Comparison of ENCODE assay signal across 2 cellular contexts in the genomic region with DNA sequence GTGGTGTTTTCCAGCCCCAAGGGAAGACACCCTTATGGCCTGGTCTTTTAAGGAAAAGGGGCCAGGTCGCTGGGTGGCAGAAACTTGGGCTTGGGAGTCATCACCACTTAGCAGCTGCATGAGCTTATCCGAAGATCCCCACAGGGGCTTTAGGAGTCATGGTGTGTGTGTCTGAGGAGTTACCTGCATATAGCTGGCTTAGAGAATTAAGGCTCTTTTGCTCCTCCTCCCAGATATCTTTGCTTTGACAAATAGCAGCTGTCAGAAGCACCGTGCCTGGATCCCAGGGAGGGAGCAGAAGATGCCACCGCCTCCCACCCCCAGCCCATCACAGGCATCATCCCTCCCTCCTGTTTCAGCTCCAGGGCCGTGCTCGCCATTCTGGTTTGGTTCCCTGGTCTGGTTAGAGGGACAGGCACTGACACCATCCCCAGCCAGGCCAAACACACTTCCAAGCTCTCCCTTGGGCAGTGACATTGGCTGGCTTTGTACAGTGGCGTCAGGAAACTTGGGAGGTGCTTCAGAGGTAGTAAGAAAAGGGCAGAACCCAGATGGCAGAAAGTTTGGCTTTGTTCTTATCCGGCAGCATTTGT.
TF ChIP-seq lines count a peak whose summit lies in the region.

No MANE protein-coding gene starts in this region.

TF ChIP-seq in SK-N-SH, 30 proteins besides CTCF, POLR2A, EP300 and RAD21 (continued from another document):
- TF ChIP-seq, protein P1, sequence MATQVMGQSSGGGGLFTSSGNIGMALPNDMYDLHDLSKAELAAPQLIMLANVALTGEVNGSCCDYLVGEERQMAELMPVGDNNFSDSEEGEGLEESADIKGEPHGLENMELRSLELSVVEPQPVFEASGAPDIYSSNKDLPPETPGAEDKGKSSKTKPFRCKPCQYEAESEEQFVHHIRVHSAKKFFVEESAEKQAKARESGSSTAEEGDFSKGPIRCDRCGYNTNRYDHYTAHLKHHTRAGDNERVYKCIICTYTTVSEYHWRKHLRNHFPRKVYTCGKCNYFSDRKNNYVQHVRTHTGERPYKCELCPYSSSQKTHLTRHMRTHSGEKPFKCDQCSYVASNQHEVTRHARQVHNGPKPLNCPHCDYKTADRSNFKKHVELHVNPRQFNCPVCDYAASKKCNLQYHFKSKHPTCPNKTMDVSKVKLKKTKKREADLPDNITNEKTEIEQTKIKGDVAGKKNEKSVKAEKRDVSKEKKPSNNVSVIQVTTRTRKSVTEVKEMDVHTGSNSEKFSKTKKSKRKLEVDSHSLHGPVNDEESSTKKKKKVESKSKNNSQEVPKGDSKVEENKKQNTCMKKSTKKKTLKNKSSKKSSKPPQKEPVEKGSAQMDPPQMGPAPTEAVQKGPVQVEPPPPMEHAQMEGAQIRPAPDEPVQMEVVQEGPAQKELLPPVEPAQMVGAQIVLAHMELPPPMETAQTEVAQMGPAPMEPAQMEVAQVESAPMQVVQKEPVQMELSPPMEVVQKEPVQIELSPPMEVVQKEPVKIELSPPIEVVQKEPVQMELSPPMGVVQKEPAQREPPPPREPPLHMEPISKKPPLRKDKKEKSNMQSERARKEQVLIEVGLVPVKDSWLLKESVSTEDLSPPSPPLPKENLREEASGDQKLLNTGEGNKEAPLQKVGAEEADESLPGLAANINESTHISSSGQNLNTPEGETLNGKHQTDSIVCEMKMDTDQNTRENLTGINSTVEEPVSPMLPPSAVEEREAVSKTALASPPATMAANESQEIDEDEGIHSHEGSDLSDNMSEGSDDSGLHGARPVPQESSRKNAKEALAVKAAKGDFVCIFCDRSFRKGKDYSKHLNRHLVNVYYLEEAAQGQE (IDR thresholded peaks at IDR 0.05; ENCODE audit: low read depth, low read length) = no peak
- TF ChIP-seq FOSL2 (IDR thresholded peaks at IDR 0.05; ENCODE audit: borderline replicate concordance, low read depth) = no peak
- TF ChIP-seq TCF12 (IDR thresholded peaks at IDR 0.05) = no peak
- TF ChIP-seq TAF1 (IDR thresholded peaks at IDR 0.05; ENCODE audit: borderline replicate concordance, low read depth, low read length) = no peak
TF ChIP-seq in SK-N-SH: peak in this region for 0.

TF ChIP-seq in SK-N-SH treated with all-trans-retinoic acid at 6 μM for 48 hours, 23 proteins besides CTCF, POLR2A, EP300 and RAD21 (continued from another document):
- TF ChIP-seq TSHZ2 (CRISPR knock-in tag; IDR thresholded peaks at IDR 0.05) = no peak
- no peak for TF ChIP-seq ISL1 (CRISPR knock-in tag; IDR thresholded peaks at IDR 0.05)
- no peak for TF ChIP-seq CSDC2 (CRISPR knock-in tag; IDR thresholded peaks at IDR 0.05)
- TF ChIP-seq OSR1 (CRISPR knock-in tag; IDR thresholded peaks at IDR 0.05) = no peak
- TF ChIP-seq, protein P2, sequence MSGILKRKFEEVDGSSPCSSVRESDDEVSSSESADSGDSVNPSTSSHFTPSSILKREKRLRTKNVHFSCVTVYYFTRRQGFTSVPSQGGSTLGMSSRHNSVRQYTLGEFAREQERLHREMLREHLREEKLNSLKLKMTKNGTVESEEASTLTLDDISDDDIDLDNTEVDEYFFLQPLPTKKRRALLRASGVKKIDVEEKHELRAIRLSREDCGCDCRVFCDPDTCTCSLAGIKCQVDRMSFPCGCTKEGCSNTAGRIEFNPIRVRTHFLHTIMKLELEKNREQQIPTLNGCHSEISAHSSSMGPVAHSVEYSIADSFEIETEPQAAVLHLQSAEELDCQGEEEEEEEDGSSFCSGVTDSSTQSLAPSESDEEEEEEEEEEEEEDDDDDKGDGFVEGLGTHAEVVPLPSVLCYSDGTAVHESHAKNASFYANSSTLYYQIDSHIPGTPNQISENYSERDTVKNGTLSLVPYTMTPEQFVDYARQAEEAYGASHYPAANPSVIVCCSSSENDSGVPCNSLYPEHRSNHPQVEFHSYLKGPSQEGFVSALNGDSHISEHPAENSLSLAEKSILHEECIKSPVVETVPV (CRISPR knock-in tag; IDR thresholded peaks at IDR 0.05) = no peak
- TF ChIP-seq BACH2 (CRISPR knock-in tag; IDR thresholded peaks at IDR 0.05; ENCODE audit: borderline replicate concordance) = no peak
- TF ChIP-seq PPARA (CRISPR knock-in tag; IDR thresholded peaks at IDR 0.05; ENCODE audit: borderline replicate concordance) = no peak
- TF ChIP-seq SNAI2 (CRISPR knock-in tag; IDR thresholded peaks at IDR 0.05) = no peak
- TF ChIP-seq TCF4 (CRISPR knock-in tag; IDR thresholded peaks at IDR 0.05; ENCODE audit: borderline replicate concordance) = no peak
- TF ChIP-seq GLIS3 (CRISPR knock-in tag; IDR thresholded peaks at IDR 0.05) = no peak
- no peak for TF ChIP-seq ZFP30 (CRISPR knock-in tag; IDR thresholded peaks at IDR 0.05)
